ENCODE assay signal across 8 cellular contexts in the genomic region with DNA sequence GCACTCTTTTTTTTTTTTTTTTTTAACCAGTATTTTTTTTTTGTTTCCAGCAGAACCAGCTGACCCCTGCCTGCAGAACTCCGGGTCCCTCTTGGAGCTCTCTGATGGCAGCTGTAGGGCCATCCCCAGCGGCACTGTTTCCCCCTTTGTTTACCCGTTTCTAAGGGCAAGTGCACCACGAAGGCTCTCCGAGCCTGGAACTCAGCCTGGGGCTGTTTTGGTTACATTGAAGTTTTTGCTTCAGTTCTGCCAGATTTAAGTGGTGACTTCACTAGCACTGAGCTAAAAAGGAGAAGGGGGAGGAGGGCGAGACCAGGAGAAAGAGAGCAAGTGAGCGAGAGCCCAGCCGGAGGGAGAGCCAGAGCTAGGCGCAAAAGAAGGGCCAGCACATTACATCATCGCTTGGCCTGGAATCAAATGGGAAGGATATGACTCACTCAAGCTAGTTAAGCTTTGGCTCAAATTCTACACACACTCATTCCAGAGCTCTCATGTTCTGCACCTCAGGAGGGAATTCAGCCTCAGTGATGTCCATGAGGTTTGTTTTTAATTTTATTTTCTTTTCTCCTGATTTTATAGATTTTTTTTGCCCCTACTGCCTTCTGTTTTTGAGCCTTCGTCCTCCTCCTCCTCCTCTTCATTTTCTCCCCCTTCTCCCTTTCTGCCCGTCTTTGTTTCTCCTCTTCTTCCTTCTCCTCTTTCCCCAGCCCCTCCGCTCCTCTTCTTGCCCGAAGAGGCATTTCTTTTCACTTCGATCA.
DNase-seq lines count a peak whose midpoint lies in the region; ATAC-seq and TF ChIP-seq lines count a peak whose summit lies in the region.

No MANE protein-coding gene starts in this region.

- no peaks in the 10 kb centered on the region for H3K9me3 ChIP-seq in iPS DF 6.9 (ENCODE audit: control insufficient read depth, insufficient read depth, low read length)

- WGBS in iPS DF 6.9 (ENCODE audit: insufficient coverage, insufficient read length), result no CpG with 5 or more reads among the region's 15 CpGs

- no peaks in the 10 kb centered on the region for H3K9me3 Mint-ChIP-seq in MCF 10A (ENCODE audit: unreplicated experiment)

- no peak for TF ChIP-seq CTCF in MCF 10A (IDR thresholded peaks at IDR 0.05; ENCODE audit: unreplicated experiment)

- no peak overlapping the region for H3K27ac ChIP-seq in iPS DF 6.9 (ENCODE audit: low read length)

- DNase-seq in NCI-H1417 (lab: John Stamatoyannopoulos, UW) (peak in 2 of 3 experiments; percentile 63 to 77), NCI-H1417 treated with DMSO at 0.1 percent for 48 hours (lab: John Stamatoyannopoulos, UW) (no peak), NCI-H774 (lab: John Stamatoyannopoulos, UW) (peak; percentile 86), MCF 10A (ENCODE audit: unreplicated experiment) (peak; percentile 99), iPS DF 6.9 (ENCODE audit: low read depth, low spot score) (peak; percentile 58), pulmonary artery endothelial cell (ENCODE audit: low read depth, low spot score) (peak; percentile 95)

- peak overlapping the region; percentile 18; the same call in 1 of the 2 replicates for H3K4me3 ChIP-seq in iPS DF 6.9 (ENCODE audit: low read length)

- peaks cover 9% of the 10 kb centered on the region for H3K4me1 Mint-ChIP-seq in MCF 10A (ENCODE audit: insufficient read depth, unreplicated experiment)

- H3K27ac Mint-ChIP-seq in MCF 10A (ENCODE audit: low read depth, unreplicated experiment), result no peak overlapping the region

- H3K4me1 ChIP-seq in iPS DF 6.9 (ENCODE audit: control insufficient read depth, insufficient read depth, low read length), result peaks cover 7% of the 10 kb centered on the region; the same call in 1 of the 2 replicates

- no peaks in the 10 kb centered on the region for H3K36me3 ChIP-seq in iPS DF 6.9 (ENCODE audit: control insufficient read depth, insufficient read depth, low read length)

- POLR2A ChIA-PET in MCF 10A (lab: Yijun Ruan, JAX), result interaction anchor here (0.6 to 1.6 kb wide), 15 partner anchors 10 to 648 kb away, joined by 3 to 11 read pairs (median 4); no protein-coding TSS in a partner anchor

- CTCF ChIA-PET in MCF 10A (lab: Yijun Ruan, JAX), result interaction anchor here (0.6 to 1.6 kb wide), 4 partner anchors 63 to 249 kb away, joined by 3 to 5 read pairs (median 4); no protein-coding TSS in a partner anchor

- no peaks in the 10 kb centered on the region for H3K27me3 ChIP-seq in iPS DF 6.9 (ENCODE audit: control insufficient read depth, insufficient read depth, low read length)

- H3K4me3 Mint-ChIP-seq in MCF 10A (ENCODE audit: unreplicated experiment), result no peak overlapping the region

- no peaks in the 10 kb centered on the region for H3K36me3 Mint-ChIP-seq in MCF 10A (ENCODE audit: insufficient read depth, unreplicated experiment)

- intact Hi-C loops in MCF 10A (cut with micrococcal nuclease), result loop anchor here (5.0 kb wide), 5 partner anchors 59 to 299 kb away; no protein-coding TSS in a partner anchor

- ATAC-seq in HG03342 (IDR thresholded peaks at IDR 0.05; ENCODE audit: unreplicated experiment) (peak; percentile 74), HG03108 (IDR thresholded peaks at IDR 0.05; ENCODE audit: unreplicated experiment) (no peak)

- BruUV-seq in MCF 10A (replicated peaks; lab: Mats Ljungman, UMichigan), result TSS peak; percentile 81

- no peaks in the 10 kb centered on the region for H3K27me3 Mint-ChIP-seq in MCF 10A (ENCODE audit: insufficient read depth, unreplicated experiment)
